In the genomic region with DNA sequence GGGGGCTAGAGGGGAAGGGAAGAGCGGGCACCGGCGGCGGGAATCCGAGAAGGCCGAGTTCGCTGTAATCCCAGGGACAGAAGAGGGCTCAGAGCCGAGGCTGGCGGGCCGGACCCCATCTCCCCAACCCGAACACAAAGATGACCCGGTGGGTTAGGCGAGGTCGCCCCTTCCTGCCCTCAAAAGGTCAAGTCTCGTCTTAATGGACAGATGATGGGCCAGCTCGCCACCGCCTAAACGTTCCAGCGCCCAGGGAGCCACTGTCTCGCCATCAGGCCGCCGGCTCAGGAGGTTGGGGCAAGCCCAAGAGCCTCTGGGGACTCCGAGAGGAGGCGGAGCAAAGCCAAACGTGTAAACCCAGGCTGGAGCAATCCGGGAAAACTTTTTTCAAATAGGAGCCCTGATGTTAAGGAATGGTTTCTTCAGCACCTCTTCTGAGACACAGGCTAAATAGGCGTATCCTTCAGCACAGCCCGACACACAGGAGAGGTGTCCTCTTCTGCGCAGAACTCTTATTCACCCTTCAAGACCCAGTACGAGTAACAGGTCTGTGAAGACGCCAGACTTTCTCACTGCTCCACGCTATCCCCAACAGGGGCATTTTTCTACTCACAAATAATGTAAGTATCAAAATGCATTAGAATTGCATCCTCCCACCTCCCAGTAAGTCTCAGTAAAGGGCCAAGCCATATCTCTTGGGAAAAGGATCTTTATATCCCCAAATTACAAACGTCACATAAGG, we compare ENCODE assay signal across 8 cellular contexts. TPM values are rescaled to one million over a fixed set of nuclear protein-coding genes. Genes with fewer than 3 reads are reported as not detected.
DNase-seq lines count a peak whose midpoint lies in the region; ATAC-seq and TF ChIP-seq lines count a peak whose summit lies in the region.

No MANE protein-coding gene starts in this region.

- H3K9ac ChIP-seq in rectal smooth muscle tissue (ENCODE audit: low read length): no peak overlapping the region

- TF ChIP-seq POLR2A in Peyer's patch (IDR thresholded peaks at IDR 0.05) (no peak), gastroesophageal sphincter (IDR thresholded peaks at IDR 0.05) (no peak)

- H3K4me3 ChIP-seq in Peyer's patch (peak overlapping the region; percentile 20 to 59 (median 42)), gastroesophageal sphincter (peak overlapping the region; percentile 11 to 57), rectal smooth muscle tissue (ENCODE audit: low read length) (peak overlapping the region; percentile 56)

- H3K4me1 ChIP-seq in Peyer's patch (peaks cover 0 to 28% (median 6%) of the 10 kb centered on the region in 4 donors), gastroesophageal sphincter (peaks cover 0 to 33% (median 24%) of the 10 kb centered on the region in 3 donors), rectal smooth muscle tissue (ENCODE audit: control insufficient read depth, insufficient read depth, low read length) (no peaks in the 10 kb centered on the region)

- DNase-seq in GM03348 (ENCODE audit: low spot score): peak; percentile 47
- no peak for DNase-seq in Peyer's patch
- no peak for DNase-seq in stimulated activated CD8-positive, alpha-beta memory T cell treated with anti-CD3 and anti-CD28 coated beads, Interleukin-4, amount 100 ng/mL, for 48 hours
- DNase-seq in cerebellar nuclear complex (lab: John Stamatoyannopoulos, UW): no peak
- DNase-seq in NCI-H2029 (lab: John Stamatoyannopoulos, UW): no peak
- no peak for DNase-seq in HT-29 (ENCODE audit: low spot score)

- ATAC-seq in gastroesophageal sphincter: no peak

- 14 to 64% methylated on average over 1 to 15 of the region's 33 CpGs for WGBS in gastroesophageal sphincter (ENCODE audit: low coverage in 1 of 2), 2 donors

- H3K27ac ChIP-seq in Peyer's patch (no peak overlapping the region), gastroesophageal sphincter (no peak overlapping the region), rectal smooth muscle tissue (ENCODE audit: low read depth, low read length) (no peak overlapping the region)

- TF ChIP-seq CTCF in Peyer's patch (IDR thresholded peaks at IDR 0.05) (no peak), gastroesophageal sphincter (IDR thresholded peaks at IDR 0.05) (no peak)

- no peak for TF ChIP-seq EP300 in gastroesophageal sphincter (IDR thresholded peaks at IDR 0.05)

- H3K27me3 ChIP-seq in Peyer's patch (peaks cover 0 to 47% of the 10 kb centered on the region in 2 donors), gastroesophageal sphincter (peaks cover 72% of the 10 kb centered on the region), rectal smooth muscle tissue (ENCODE audit: control insufficient read depth, insufficient read depth, low read length) (peaks cover 45% of the 10 kb centered on the region)

- H3K9me3 ChIP-seq in Peyer's patch (no peaks in the 10 kb centered on the region), gastroesophageal sphincter (no peaks in the 10 kb centered on the region)

- H3K36me3 ChIP-seq in Peyer's patch (peaks cover 0 to 7% (median 0%) of the 10 kb centered on the region in 3 donors), gastroesophageal sphincter (peaks cover 0 to 11% of the 10 kb centered on the region in 2 donors), rectal smooth muscle tissue (ENCODE audit: control insufficient read depth, insufficient read depth, low read length) (no peaks in the 10 kb centered on the region)

RNA-seq across cellular contexts. Expression of gene POU4F1, which starts 6.3 kb away (rescaled TPM):
- total RNA-seq in Peyer's patch: not detected
- under 1 TPM in 1 of 4 donors, not detected in 3; 0.08 TPM for total RNA-seq in gastroesophageal sphincter
- total RNA-seq in HT-29 (2014; rRNA removed; shearing (Covaris generic)): not detected in 2 replicates

RNA-seq across cellular contexts. Expression of gene OBI1, which starts 49.3 kb away (rescaled TPM):
- total RNA-seq in Peyer's patch (10 to 100 TPM in 1 of 4 donors, 1 to 10 TPM in 3; 4.4 to 13.2 (median 7.9) TPM), gastroesophageal sphincter (10 to 100 TPM in 2 of 4 donors, 1 to 10 TPM in 2; 9.6 to 15.5 (median 10.7) TPM)
- total RNA-seq in HT-29 (2014; rRNA removed; shearing (Covaris generic)): 6.8 TPM in 2 replicates
